In the genomic region with DNA sequence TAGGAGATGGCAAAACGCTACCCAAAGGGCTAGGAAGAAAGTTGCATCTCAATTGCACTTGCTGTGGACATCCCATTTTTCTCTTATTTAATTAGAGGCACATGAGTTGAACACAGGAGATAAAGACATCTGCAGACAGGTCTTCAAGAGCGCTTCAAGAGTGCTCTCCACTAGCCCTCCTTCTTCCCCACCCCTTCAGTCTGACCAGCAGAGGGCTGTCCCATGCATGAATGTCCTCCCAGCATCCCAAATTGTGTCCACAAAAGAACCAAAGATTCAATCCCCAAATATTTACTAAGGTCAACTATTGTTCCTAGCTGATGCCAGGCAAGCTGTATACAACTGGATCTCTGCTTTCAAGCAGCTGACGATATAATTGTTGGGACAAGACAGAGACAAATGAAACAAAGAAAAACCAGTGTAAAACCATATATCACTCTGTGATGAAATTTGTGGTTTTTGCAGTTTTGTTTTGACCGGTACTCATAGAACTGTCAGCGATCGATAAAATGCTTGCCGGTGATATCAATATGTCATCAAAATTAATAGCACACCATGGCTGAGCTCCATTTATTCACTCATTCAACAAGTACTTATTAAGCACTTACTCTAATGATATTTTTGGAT, we compare ENCODE assay signal across 12 cellular contexts.
"Had no signal": no experiment of that assay in that cellular context is flagged by ENCODE, and none has a peak within 500 bp of the region (broad histone marks: within the 10 kb centered on the region; RNA-seq: fewer than 3 reads in every experiment).

No MANE protein-coding gene starts in this region.

- H3K27me3 ChIP-seq: cardiac muscle cell, sigmoid colon, upper lobe of left lung had no signal

- H3K27ac ChIP-seq: cardiac muscle cell, esophagus squamous epithelium, foreskin keratinocyte, sigmoid colon, upper lobe of left lung had no signal

- H3K36me3 ChIP-seq: cardiac muscle cell, esophagus squamous epithelium, sigmoid colon, upper lobe of left lung had no signal

- H3K9me3 Mint-ChIP-seq: activated naive CD4-positive, alpha-beta T cell treated with anti-CD3 and anti-CD28 coated beads for 36 hours; nephron had no signal

- H3K4me3 Mint-ChIP-seq: activated naive CD4-positive, alpha-beta T cell treated with anti-CD3 and anti-CD28 coated beads for 36 hours; nephron had no signal

- H3K9me3 ChIP-seq: esophagus squamous epithelium, sigmoid colon, upper lobe of left lung had no signal

- H3K4me1 ChIP-seq: esophagus squamous epithelium, foreskin keratinocyte, upper lobe of left lung had no signal

- H3K4me3 ChIP-seq: cardiac muscle cell, esophagus squamous epithelium, sigmoid colon, upper lobe of left lung had no signal

- H3K27ac Mint-ChIP-seq: activated naive CD4-positive, alpha-beta T cell treated with anti-CD3 and anti-CD28 coated beads for 36 hours; nephron had no signal

- DNase-seq: activated CD4-positive, alpha-beta T cell treated with anti-CD3 and anti-CD28 coated beads for 48 hours; activated naive CD4-positive, alpha-beta T cell treated with anti-CD3 and anti-CD28 coated beads for 36 hours; esophagus squamous epithelium; foreskin keratinocyte; head of caudate nucleus; mammary epithelial cell; sigmoid colon; stimulated activated CD4-positive, alpha-beta T cell treated with anti-CD3 and anti-CD28 coated beads, Interleukin-2, amount 100 ng/mL, for 24 hours; stimulated activated naive CD4-positive, alpha-beta T cell; upper lobe of left lung had no signal
